30 cellular contexts compared by ENCODE assay signal in genomic region chr20:19302714-19303113, GRCh38.
"Had no signal": no experiment of that assay in that cellular context is flagged by ENCODE, and none has a peak within 500 bp of the region (broad histone marks: within the 10 kb centered on the region; RNA-seq: fewer than 3 reads in every experiment).

No MANE protein-coding gene starts in this region.

- H3K27ac ChIP-seq: ovary, parathyroid adenoma, psoas muscle, right lobe of liver, sigmoid colon, suprapubic skin, testis, tibial artery, transverse colon, upper lobe of right lung, uterus had no signal

- DNase-seq: naive thymus-derived CD4-positive, alpha-beta T cell; nephron progenitor cell; occipital lobe; ovary; posterior cingulate gyrus; psoas muscle; right cardiac atrium; right lobe of liver; sigmoid colon; small intestine; stimulated activated CD4-positive, alpha-beta T cell treated with anti-CD3 and anti-CD28 coated beads, Interleukin-15, amount 100 ng/mL, for 24 hours; stimulated activated CD4-positive, alpha-beta T cell treated with anti-CD3 and anti-CD28 coated beads, Interleukin-2, amount 100 ng/mL, for 24 hours; stimulated activated CD4-positive, alpha-beta T cell treated with anti-CD3 and anti-CD28 coated beads, Interleukin-2, amount 100 ng/mL, for 48 hours; stimulated activated CD4-positive, alpha-beta T cell treated with anti-CD3 and anti-CD28 coated beads, Interleukin-4, amount 100 ng/mL, for 24 hours; stimulated activated naive CD4-positive, alpha-beta T cell; stimulated activated naive CD8-positive, alpha-beta T cell treated with anti-CD3 and anti-CD28 coated beads, Interleukin-15, amount 100 ng/mL, for 72 hours; stimulated activated naive CD8-positive, alpha-beta T cell treated with anti-CD3 and anti-CD28 coated beads, Interleukin-15, Interleukin-2, amounts not matched to agents 100 U/mL and 50 U/mL, for 24 hours; substantia nigra; testis; tibial artery; transverse colon; upper lobe of right lung; uterus had no signal

- H3K27me3 ChIP-seq: ovary, right lobe of liver, sigmoid colon, suprapubic skin, testis, tibial artery, transverse colon, upper lobe of right lung, uterus had no signal

- H3K4me3 Mint-ChIP-seq: naive thymus-derived CD4-positive, alpha-beta T cell; natural killer cell treated with Interleukin-12 subunit alpha and Interleukin-12 subunit beta and Interleukin-15 and Interleukin-18, amount 100 ng/mL, for 72 hours; nephron progenitor cell; neural crest cell; stimulated activated effector memory CD8-positive, alpha-beta T cell treated with anti-CD3 and anti-CD28 coated beads, Interleukin-12 subunit alpha, Interleukin-12 subunit beta, amount 100 ng/mL, for 72 hours; stimulated activated naive CD8-positive, alpha-beta T cell treated with anti-CD3 and anti-CD28 coated beads, Interleukin-15, amount 100 ng/mL, for 72 hours; type B pancreatic cell had no signal

- H3K9ac ChIP-seq: parathyroid adenoma had no signal

- H3K9me3 Mint-ChIP-seq: stimulated activated effector memory CD8-positive, alpha-beta T cell treated with anti-CD3 and anti-CD28 coated beads, Interleukin-12 subunit alpha, Interleukin-12 subunit beta, amount 100 ng/mL, for 72 hours; stimulated activated naive CD8-positive, alpha-beta T cell treated with anti-CD3 and anti-CD28 coated beads, Interleukin-15, amount 100 ng/mL, for 72 hours had no signal

- H3K36me3 Mint-ChIP-seq: stimulated activated effector memory CD8-positive, alpha-beta T cell treated with anti-CD3 and anti-CD28 coated beads, Interleukin-12 subunit alpha, Interleukin-12 subunit beta, amount 100 ng/mL, for 72 hours had no signal

- H3K27ac Mint-ChIP-seq: naive thymus-derived CD4-positive, alpha-beta T cell; natural killer cell treated with Interleukin-12 subunit alpha and Interleukin-12 subunit beta and Interleukin-15 and Interleukin-18, amount 100 ng/mL, for 72 hours; nephron progenitor cell; progenitor cell of endocrine pancreas; stimulated activated effector memory CD8-positive, alpha-beta T cell treated with anti-CD3 and anti-CD28 coated beads, Interleukin-12 subunit alpha, Interleukin-12 subunit beta, amount 100 ng/mL, for 72 hours; stimulated activated naive CD8-positive, alpha-beta T cell treated with anti-CD3 and anti-CD28 coated beads, Interleukin-15, amount 100 ng/mL, for 72 hours; type B pancreatic cell had no signal

- H3K9me3 ChIP-seq: ovary, psoas muscle, right lobe of liver, sigmoid colon, testis, tibial artery, transverse colon, upper lobe of right lung, uterus had no signal

- H2AFZ ChIP-seq: parathyroid adenoma had no signal

- FAIRE-seq: small intestine had no signal

- H3K4me1 Mint-ChIP-seq: naive thymus-derived CD4-positive, alpha-beta T cell; nephron progenitor cell; neural crest cell; stimulated activated effector memory CD8-positive, alpha-beta T cell treated with anti-CD3 and anti-CD28 coated beads, Interleukin-12 subunit alpha, Interleukin-12 subunit beta, amount 100 ng/mL, for 72 hours; stimulated activated naive CD8-positive, alpha-beta T cell treated with anti-CD3 and anti-CD28 coated beads, Interleukin-15, amount 100 ng/mL, for 72 hours had no signal

- ATAC-seq: naive thymus-derived CD4-positive, alpha-beta T cell; natural killer cell treated with Interleukin-12 subunit alpha and Interleukin-12 subunit beta and Interleukin-15 and Interleukin-18, amount 100 ng/mL, for 72 hours; psoas muscle; right cardiac atrium; right lobe of liver; stimulated activated effector memory CD8-positive, alpha-beta T cell treated with anti-CD3 and anti-CD28 coated beads, Interleukin-12 subunit alpha, Interleukin-12 subunit beta, amount 100 ng/mL, for 72 hours; stimulated activated naive CD8-positive, alpha-beta T cell treated with anti-CD3 and anti-CD28 coated beads, Interleukin-15, amount 100 ng/mL, for 72 hours; stimulated activated naive CD8-positive, alpha-beta T cell treated with anti-CD3 and anti-CD28 coated beads, Interleukin-15, Interleukin-2, amounts not matched to agents 100 U/mL and 50 U/mL, for 24 hours had no signal

- H3K4me1 ChIP-seq: parathyroid adenoma, right lobe of liver, sigmoid colon, suprapubic skin, testis, transverse colon, upper lobe of right lung, uterus had no signal

- H3K27me3 Mint-ChIP-seq: progenitor cell of endocrine pancreas had no signal

- H3K36me3 ChIP-seq: ovary, right lobe of liver, sigmoid colon, suprapubic skin, tibial artery, transverse colon, upper lobe of right lung, uterus had no signal

- H3K4me3 ChIP-seq: ovary, psoas muscle, right lobe of liver, sigmoid colon, suprapubic skin, testis, tibial artery, transverse colon, upper lobe of right lung, uterus had no signal
